ENCODE assay signal across 18 cellular contexts in the genomic region with DNA sequence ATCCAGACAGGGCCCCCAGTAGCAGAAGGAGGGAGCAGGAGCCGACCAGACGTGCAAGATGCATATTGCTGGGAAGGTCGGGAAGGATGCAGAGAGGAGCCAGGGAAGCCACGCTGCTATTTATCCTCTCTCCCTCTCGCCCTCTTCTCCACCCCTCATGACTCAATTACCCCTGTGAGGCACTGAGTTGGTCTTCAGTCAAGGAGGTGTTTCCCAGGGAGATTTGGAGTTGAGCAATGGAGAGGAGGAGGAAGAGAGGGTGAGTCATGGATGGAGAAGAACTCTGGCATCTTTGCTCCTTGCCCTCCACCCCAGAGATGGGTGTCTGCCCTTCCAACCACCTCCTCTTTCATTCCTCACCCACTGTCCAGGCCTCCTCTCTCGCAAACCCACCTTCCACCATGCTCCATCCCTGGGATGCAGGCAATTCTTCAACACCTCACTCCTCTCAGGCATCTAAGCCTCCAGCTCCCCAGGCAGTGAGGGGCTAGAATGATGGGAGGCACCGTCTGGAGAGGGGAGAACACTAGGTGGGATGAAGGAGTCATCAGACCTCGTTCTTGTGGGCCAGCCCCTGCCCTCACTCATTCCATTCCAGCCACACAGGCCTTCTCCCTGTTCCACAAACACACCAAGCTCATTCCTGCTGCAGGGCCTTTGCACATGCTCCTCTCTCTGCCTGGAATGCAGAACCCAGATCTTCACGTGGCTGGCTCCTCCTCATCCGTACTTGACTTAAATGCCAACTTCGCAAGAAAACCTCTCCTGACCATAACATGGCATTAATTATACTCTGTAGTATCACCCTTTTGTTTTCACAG. TPM values are rescaled to one million over a fixed set of nuclear protein-coding genes. Genes with fewer than 3 reads are reported as not detected.
DNase-seq lines count a peak whose midpoint lies in the region; ATAC-seq and TF ChIP-seq lines count a peak whose summit lies in the region.
"Had no signal": no experiment of that assay in that cellular context is flagged by ENCODE, and none has a peak within 500 bp of the region (broad histone marks: within the 10 kb centered on the region; RNA-seq: fewer than 3 reads in every experiment).

A gene with protein sequence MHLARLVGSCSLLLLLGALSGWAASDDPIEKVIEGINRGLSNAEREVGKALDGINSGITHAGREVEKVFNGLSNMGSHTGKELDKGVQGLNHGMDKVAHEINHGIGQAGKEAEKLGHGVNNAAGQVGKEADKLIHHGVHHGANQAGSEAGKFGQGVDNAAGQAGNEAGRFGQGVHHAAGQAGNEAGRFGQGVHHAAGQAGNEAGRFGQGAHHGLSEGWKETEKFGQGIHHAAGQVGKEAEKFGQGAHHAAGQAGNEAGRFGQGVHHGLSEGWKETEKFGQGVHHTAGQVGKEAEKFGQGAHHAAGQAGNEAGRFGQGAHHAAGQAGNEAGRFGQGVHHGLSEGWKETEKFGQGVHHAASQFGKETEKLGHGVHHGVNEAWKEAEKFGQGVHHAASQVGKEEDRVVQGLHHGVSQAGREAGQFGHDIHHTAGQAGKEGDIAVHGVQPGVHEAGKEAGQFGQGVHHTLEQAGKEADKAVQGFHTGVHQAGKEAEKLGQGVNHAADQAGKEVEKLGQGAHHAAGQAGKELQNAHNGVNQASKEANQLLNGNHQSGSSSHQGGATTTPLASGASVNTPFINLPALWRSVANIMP (minus strand): TSS at position 94 of the 821 bp plus-strand sequence. CDS start 30 bp downstream, at position 64.

- H3K4me3 ChIP-seq in epithelial cell of esophagus (ENCODE audit: low read length), result peak within 1 kb of the TSS; percentile 46

- no peak for TF ChIP-seq CTCF in AG09319 (IDR thresholded peaks at IDR 0.05; ENCODE audit: low read depth, low read length)
- no peak for TF ChIP-seq CTCF in epithelial cell of esophagus (IDR thresholded peaks at IDR 0.05; ENCODE audit: insufficient read depth, low read depth, low read length, missing control alignments)
- no peak for TF ChIP-seq CTCF in neural crest cell (conservative IDR thresholded peaks at IDR 0.05)

- peaks cover 2% of the 10 kb centered on the region for H3K27me3 Mint-ChIP-seq in neural crest cell (ENCODE audit: low read depth)

- peak within 1 kb of the TSS; percentile 89 for H3K27ac Mint-ChIP-seq in neural crest cell (ENCODE audit: unreplicated experiment)
- H3K27ac Mint-ChIP-seq: activated T-helper 1 cell treated with anti-CD3 and anti-CD28 coated beads, Interleukin-12 subunit alpha, Interleukin-12 subunit beta, Interleukin-2, Interleukin-4 antibody, amounts not matched to agents 30 ng/mL and 10 ng/mL and 1 ng/mL, durations not matched to agents 14 hours and 24 hours and 36 hours had no signal

- no peaks in the 10 kb centered on the region for H3K9me3 Mint-ChIP-seq in neural crest cell
- H3K9me3 Mint-ChIP-seq: activated T-helper 1 cell treated with anti-CD3 and anti-CD28 coated beads, Interleukin-12 subunit alpha, Interleukin-12 subunit beta, Interleukin-2, Interleukin-4 antibody, amounts not matched to agents 30 ng/mL and 10 ng/mL and 1 ng/mL, durations not matched to agents 14 hours and 24 hours and 36 hours; CD4-positive, alpha-beta memory T cell had no signal

- peaks cover 7% of the 10 kb centered on the region for H3K4me1 Mint-ChIP-seq in neural crest cell

- intact Hi-C loops in posterior cingulate gyrus (cut with DNase I), result no loop called here

- H3K36me3 Mint-ChIP-seq in neural crest cell (ENCODE audit: low read depth), result no peaks in the 10 kb centered on the region
- H3K36me3 Mint-ChIP-seq: CD4-positive, alpha-beta memory T cell had no signal

- no peak within 1 kb of the TSS for H3K4me3 Mint-ChIP-seq in neural crest cell
- H3K4me3 Mint-ChIP-seq: activated T-helper 1 cell treated with anti-CD3 and anti-CD28 coated beads, Interleukin-12 subunit alpha, Interleukin-12 subunit beta, Interleukin-2, Interleukin-4 antibody, amounts not matched to agents 30 ng/mL and 10 ng/mL and 1 ng/mL, durations not matched to agents 14 hours and 24 hours and 36 hours; CD4-positive, alpha-beta memory T cell had no signal

- peak; percentile 28 for DNase-seq in AG09319 (ENCODE audit: extremely low read depth, low read depth)
- DNase-seq in HT1080 (ENCODE audit: low read depth), result peak; percentile 86
- peak; percentile 92 for DNase-seq in epithelial cell of esophagus (ENCODE audit: low read depth)
- DNase-seq in neural crest cell (ENCODE audit: low read depth, low spot score), result no peak
- no peak for DNase-seq in epidermal melanocyte (ENCODE audit: insufficient read length, low spot score)
- DNase-seq in posterior cingulate gyrus, result no peak
- DNase-seq: activated CD4-positive, alpha-beta T cell treated with anti-CD3 and anti-CD28 coated beads, Interleukin-2, amount 50 U/mL, for 1 hour; CD4-positive, alpha-beta memory T cell; effector CD8-positive, alpha-beta T cell; mesendoderm; NCI-H187; NCI-H524 treated with DMSO at 0.1 percent for 48 hours; occipital lobe had no signal

- ATAC-seq in HG02642 (IDR thresholded peaks at IDR 0.05; ENCODE audit: poor library complexity, unreplicated experiment) (no peak), GM19395 (IDR thresholded peaks at IDR 0.05; ENCODE audit: unreplicated experiment) (no peak)

RNA-seq across cellular contexts. Expression of the gene that starts here (rescaled TPM):
- total RNA-seq in HT1080 (2014; rRNA removed; shearing (Covaris generic)), result 3.0 and 14.9 TPM in 2 replicates
- polyA plus RNA-seq in HT1080 (2015; cell fraction: cytosol; rRNA removed), result 4.9 and 5.6 TPM in 2 replicates
- 7.0 and 7.6 TPM in 2 replicates for polyA plus RNA-seq in HT1080 (2015; cell fraction: nucleus; rRNA removed)
- 0.20 and 0.21 TPM in 2 replicates for total RNA-seq in neural crest cell
- total RNA-seq: activated T-helper 1 cell treated with anti-CD3 and anti-CD28 coated beads, Interleukin-12 subunit alpha, Interleukin-12 subunit beta, Interleukin-2, Interleukin-4 antibody, amounts not matched to agents 30 ng/mL and 10 ng/mL and 1 ng/mL, durations not matched to agents 14 hours and 24 hours and 36 hours; CD4-positive, alpha-beta memory T cell; G401; occipital lobe; ureter had no signal
- polyA plus RNA-seq: CD4-positive, alpha-beta memory T cell had no signal

Comparison
In these comparisons a context has a peak if more than half of its experiments do, and no peak if none do; other contexts are left out.
1. DNase-seq: peak in AG09319 (single experiment), HT1080 (single experiment) and epithelial cell of esophagus (single experiment); none in neural crest cell (single experiment), epidermal melanocyte (single experiment) and posterior cingulate gyrus (0 of 10).